15 cellular contexts compared by ENCODE assay signal in the genomic region with DNA sequence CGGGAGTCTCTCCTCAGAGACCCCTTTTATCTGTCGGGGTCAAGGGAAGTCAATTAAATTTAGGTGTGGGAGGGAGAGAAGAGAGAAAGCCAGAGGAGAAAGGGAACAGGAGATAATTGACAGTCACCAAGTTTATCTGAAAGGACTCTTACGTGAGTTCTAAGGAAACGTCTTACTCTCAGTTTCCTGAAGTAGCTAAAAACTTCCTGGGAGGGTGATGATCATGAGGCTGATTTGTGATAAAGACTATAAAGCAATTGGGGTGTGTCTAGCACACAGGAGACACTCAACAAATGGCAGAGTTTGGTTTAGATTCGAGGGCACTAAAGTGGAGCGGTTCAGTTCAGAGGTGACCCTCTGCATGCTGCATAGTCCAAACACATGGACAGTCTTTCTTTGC.
"Had no signal": no experiment of that assay in that cellular context is flagged by ENCODE, and none has a peak within 500 bp of the region (broad histone marks: within the 10 kb centered on the region; RNA-seq: fewer than 3 reads in every experiment).

No MANE protein-coding gene starts in this region.

- H3K27me3 Mint-ChIP-seq: stimulated activated naive CD8-positive, alpha-beta T cell treated with anti-CD3 and anti-CD28 coated beads, Interleukin-15, Interleukin-2, amounts not matched to agents 100 ng/mL and 50 ng/mL, for 24 hours had no signal

- H3K9me3 Mint-ChIP-seq: neural progenitor cell; stimulated activated naive CD8-positive, alpha-beta T cell treated with anti-CD3 and anti-CD28 coated beads, Interleukin-15, Interleukin-2, amounts not matched to agents 100 ng/mL and 50 ng/mL, for 24 hours had no signal

- ATAC-seq: gastroesophageal sphincter, left lobe of liver, sciatic nerve, WTC11 had no signal

- DNase-seq: activated CD4-positive, alpha-beta T cell treated with anti-CD3 and anti-CD28 coated beads, Interleukin-2, amount 50 U/mL, for 1 hour; adrenal gland; midbrain; ovary; SIG-M5; trophoblast cell had no signal

- H3K4me3 Mint-ChIP-seq: neural progenitor cell; stimulated activated naive CD8-positive, alpha-beta T cell treated with anti-CD3 and anti-CD28 coated beads, Interleukin-15, Interleukin-2, amounts not matched to agents 100 ng/mL and 50 ng/mL, for 24 hours; WTC11 had no signal

- H3K27ac Mint-ChIP-seq: neural progenitor cell; stimulated activated naive CD8-positive, alpha-beta T cell treated with anti-CD3 and anti-CD28 coated beads, Interleukin-15, Interleukin-2, amounts not matched to agents 100 ng/mL and 50 ng/mL, for 24 hours; WTC11 had no signal

- FAIRE-seq: colon, endometrium, TTC549 had no signal

- H3K36me3 Mint-ChIP-seq: neural progenitor cell, WTC11 had no signal
